Comparison of ENCODE assay signal across 8 cellular contexts in genomic region chr11:76860539-76861475, GRCh38. TPM values are rescaled to one million over a fixed set of nuclear protein-coding genes. Genes with fewer than 3 reads are reported as not detected.
DNase-seq lines count a peak whose midpoint lies in the region; ATAC-seq and TF ChIP-seq lines count a peak whose summit lies in the region.

ACER3 (plus strand) TSS chr11:76860918; CDS start chr11:76860977, 59 bp downstream.

- ATAC-seq in GM19397 (IDR thresholded peaks at IDR 0.05; ENCODE audit: unreplicated experiment) (peak; percentile 99), HG03565 (IDR thresholded peaks at IDR 0.05; ENCODE audit: unreplicated experiment) (peak; percentile 94)
- peak; percentile 100 for ATAC-seq in activated CD8-positive, alpha-beta T cell treated with anti-CD3 and anti-CD28 coated beads for 36 hours

- intact Hi-C loops in activated CD8-positive, alpha-beta T cell treated with anti-CD3 and anti-CD28 coated beads for 36 hours (cut with micrococcal nuclease): no loop called here

- CTCF ChIA-PET in CD8-positive, alpha-beta memory T cell (lab: Charles Lee): interaction anchor here (1.5 kb wide), 1 partner anchor 58 kb away, joined by 4 read pairs; no protein-coding TSS in a partner anchor
- CTCF ChIA-PET in activated CD8-positive, alpha-beta T cell treated with anti-CD3 and anti-CD28 coated beads for 36 hours (lab: Charles Lee): interaction anchor here (1.3 to 2.4 kb wide), 2 partner anchors 51 to 59 kb away, joined by 3 to 9 read pairs; no protein-coding TSS in a partner anchor

- H3K9me3 Mint-ChIP-seq in CD8-positive, alpha-beta memory T cell: no peaks in the 10 kb centered on the region
- no peaks in the 10 kb centered on the region for H3K9me3 Mint-ChIP-seq in activated CD8-positive, alpha-beta T cell treated with anti-CD3 and anti-CD28 coated beads for 36 hours

- peak within 1 kb of the TSS; percentile 84 to 94 (median 87) for H3K4me3 Mint-ChIP-seq in CD8-positive, alpha-beta memory T cell
- H3K4me3 Mint-ChIP-seq in activated CD8-positive, alpha-beta T cell treated with anti-CD3 and anti-CD28 coated beads for 36 hours: peak within 1 kb of the TSS; percentile 88

- peak within 1 kb of the TSS; percentile 70 for H3K27ac ChIP-seq in CD8-positive, alpha-beta memory T cell (ENCODE audit: low read depth, low read length)

- H3K4me1 Mint-ChIP-seq in CD8-positive, alpha-beta memory T cell: peaks cover 13 to 29% (median 28%) of the 10 kb centered on the region in 3 donors
- peaks cover 18% of the 10 kb centered on the region for H3K4me1 Mint-ChIP-seq in activated CD8-positive, alpha-beta T cell treated with anti-CD3 and anti-CD28 coated beads for 36 hours (ENCODE audit: low read depth)

- H3K9me3 ChIP-seq in CD8-positive, alpha-beta memory T cell (ENCODE audit: low read length): no peaks in the 10 kb centered on the region

- H3K27ac Mint-ChIP-seq in CD8-positive, alpha-beta memory T cell: peak within 1 kb of the TSS; percentile 12 to 94 (median 85)
- peak within 1 kb of the TSS; percentile 76 for H3K27ac Mint-ChIP-seq in activated CD8-positive, alpha-beta T cell treated with anti-CD3 and anti-CD28 coated beads for 36 hours

- POLR2A ChIA-PET in CD8-positive, alpha-beta memory T cell (lab: Charles Lee): interaction anchor here (0.6 kb wide), 1 partner anchor 9 kb away, joined by 5 read pairs; no protein-coding TSS in a partner anchor
- POLR2A ChIA-PET in activated CD8-positive, alpha-beta T cell treated with anti-CD3 and anti-CD28 coated beads for 36 hours (lab: Charles Lee): no interaction called here

- H3K4me3 ChIP-seq in CD8-positive, alpha-beta memory T cell (ENCODE audit: low read length): peak within 1 kb of the TSS; percentile 60

- H3K27me3 ChIP-seq in CD8-positive, alpha-beta memory T cell (ENCODE audit: insufficient read depth, low read length, poor library complexity, severe bottlenecking): no peaks in the 10 kb centered on the region

- H3K36me3 Mint-ChIP-seq in CD8-positive, alpha-beta memory T cell: peaks cover 0 to 2% (median 0%) of the 10 kb centered on the region in 3 donors
- no peaks in the 10 kb centered on the region for H3K36me3 Mint-ChIP-seq in activated CD8-positive, alpha-beta T cell treated with anti-CD3 and anti-CD28 coated beads for 36 hours (ENCODE audit: low read depth)

- H3K36me3 ChIP-seq in CD8-positive, alpha-beta memory T cell (ENCODE audit: insufficient read depth, low read length): no peaks in the 10 kb centered on the region

- TF ChIP-seq CTCF in activated CD8-positive, alpha-beta T cell treated with anti-CD3 and anti-CD28 coated beads for 36 hours (IDR thresholded peaks at IDR 0.05): no peak

- no peaks in the 10 kb centered on the region for H3K27me3 Mint-ChIP-seq in CD8-positive, alpha-beta memory T cell
- no peaks in the 10 kb centered on the region for H3K27me3 Mint-ChIP-seq in activated CD8-positive, alpha-beta T cell treated with anti-CD3 and anti-CD28 coated beads for 36 hours

- peak; percentile 57 to 86 (median 79) for DNase-seq in CD8-positive, alpha-beta memory T cell
- DNase-seq in NCI-H82 treated with DMSO at 0.1 percent for 48 hours (lab: John Stamatoyannopoulos, UW; ENCODE audit: unreplicated experiment): peak; percentile 58
- peak; percentile 92 for DNase-seq in activated CD8-positive, alpha-beta T cell treated with anti-CD3 and anti-CD28 coated beads for 36 hours
- DNase-seq in effector CD4-positive, alpha-beta T cell: peak; percentile 71
- DNase-seq in medulla oblongata (ENCODE audit: extremely low spot score): peak; percentile 96
- peak; percentile 58 for DNase-seq in stimulated activated CD8-positive, alpha-beta memory T cell treated with anti-CD3 and anti-CD28 coated beads, Interleukin-12 subunit alpha, Interleukin-12 subunit beta, amount 100 ng/mL, for 1 hour (ENCODE audit: low read depth)

- peaks cover 12% of the 10 kb centered on the region for H3K4me1 ChIP-seq in CD8-positive, alpha-beta memory T cell (ENCODE audit: insufficient read depth, low read length)

RNA-seq across cellular contexts. Expression of gene ACER3, which starts in this region (rescaled TPM):
- total RNA-seq in CD8-positive, alpha-beta memory T cell: 10 to 100 TPM; 16.1 to 19.1 TPM
- polyA plus RNA-seq in CD8-positive, alpha-beta memory T cell: 5.3 TPM
- 10 to 100 TPM; 10.0 to 10.2 TPM for total RNA-seq in activated CD8-positive, alpha-beta T cell treated with anti-CD3 and anti-CD28 coated beads for 36 hours

Comparison
In these comparisons a context has a peak if more than half of its experiments do, and no peak if none do; other contexts are left out.
1. Peak in every context shown above with its lines: DNase-seq, ATAC-seq, H3K4me3 ChIP-seq and H3K27ac ChIP-seq.